In the genomic region with DNA sequence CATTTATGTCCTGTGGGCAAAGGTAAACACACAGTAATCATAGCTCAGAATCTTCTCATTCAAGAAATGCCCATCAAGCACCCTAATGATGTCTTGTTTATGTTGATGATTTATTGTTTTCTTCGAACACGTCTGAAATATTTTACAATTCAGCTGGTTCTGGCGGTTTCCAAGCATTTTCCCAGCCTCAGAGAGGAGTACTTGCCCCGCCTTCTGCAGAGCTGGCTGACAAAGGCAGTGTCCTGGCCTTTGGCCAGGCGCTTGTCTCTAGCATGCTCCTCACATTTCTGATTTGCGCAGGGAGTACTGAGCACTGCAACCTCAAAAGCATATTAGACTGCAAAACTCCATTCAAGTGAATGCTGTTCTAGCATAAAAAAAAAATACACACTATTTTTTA, we compare ENCODE assay signal across 10 cellular contexts.
DNase-seq lines count a peak whose midpoint lies in the region; ATAC-seq, FAIRE-seq and TF ChIP-seq lines count a peak whose summit lies in the region.
"Had no signal": no experiment of that assay in that cellular context is flagged by ENCODE, and none has a peak within 500 bp of the region (broad histone marks: within the 10 kb centered on the region; RNA-seq: fewer than 3 reads in every experiment).

No MANE protein-coding gene starts in this region.

- no peaks in the 10 kb centered on the region for H3K36me3 Mint-ChIP-seq in activated CD4-positive, alpha-beta T cell treated with anti-CD3 and anti-CD28 coated beads, Interleukin-2, amount 10 ng/mL, durations not matched to agents 7 days and 5 days (ENCODE audit: low read depth)
- no peaks in the 10 kb centered on the region for H3K36me3 Mint-ChIP-seq in stimulated activated effector memory CD8-positive, alpha-beta T cell treated with anti-CD3 and anti-CD28 coated beads, Interleukin-12 subunit alpha, Interleukin-12 subunit beta, amount 100 ng/mL, for 72 hours

- H3K4me1 ChIP-seq in endothelial cell of umbilical vein (ENCODE audit: control insufficient read depth, extremely low read depth, insufficient read depth, low read length) (no peaks in the 10 kb centered on the region), neuronal stem cell (ENCODE audit: control insufficient read depth in 2 of 2, insufficient read depth in 1 of 2, low read depth in 1 of 2, low read length in 2 of 2) (no peaks in the 10 kb centered on the region)
- H3K4me1 ChIP-seq: uterus had no signal

- H3K18ac ChIP-seq in neuronal stem cell (ENCODE audit: low read length): no peak overlapping the region

- CTCF ChIA-PET in endothelial cell of umbilical vein (lab: Charles Lee): interaction anchor here (1.1 kb wide), 1 partner anchor 14 kb away, joined by 4 read pairs; no protein-coding TSS in a partner anchor
- CTCF ChIA-PET in activated CD4-positive, alpha-beta T cell treated with anti-CD3 and anti-CD28 coated beads, Interleukin-2, amount 10 ng/mL, durations not matched to agents 7 days and 5 days (lab: Charles Lee): interaction anchor here (1.2 kb wide), 1 partner anchor 19 kb away, joined by 3 read pairs; no protein-coding TSS in a partner anchor

- dilution Hi-C loops in endothelial cell of umbilical vein (cut with MboI; ENCODE audit: extremely low pct_ligation_motif_present, low sequenced_read_pairs): no loop called here

- H2BK15ac ChIP-seq in neuronal stem cell (ENCODE audit: low read length): no peak overlapping the region

- H4K20me1 ChIP-seq in endothelial cell of umbilical vein (replicated peaks; ENCODE audit: control insufficient read depth, extremely low read depth, insufficient read depth, low read length): no peaks in the 10 kb centered on the region

- intact Hi-C loops in endothelial cell of umbilical vein (cut with micrococcal nuclease): no loop called here

- no peak overlapping the region for H3K4ac ChIP-seq in neuronal stem cell (ENCODE audit: low read length)

- H3K9me1 ChIP-seq in endothelial cell of umbilical vein (replicated peaks; ENCODE audit: control insufficient read depth, extremely low read depth, insufficient read depth, low read length): no peaks in the 10 kb centered on the region

- DNase-seq in EL (peak; percentile 17), NCI-H2227 (lab: John Stamatoyannopoulos, UW; ENCODE audit: unreplicated experiment) (peak; percentile 87), endothelial cell of umbilical vein (ENCODE audit: low read depth, low spot score) (peak; percentile 42), neuronal stem cell (ENCODE audit: low spot score) (peak; percentile 9), GOT3 (lab: John Stamatoyannopoulos, UW) (no peak)
- DNase-seq in stimulated activated CD4-positive, alpha-beta T cell treated with anti-CD3 and anti-CD28 coated beads, Interleukin-1b, Interleukin-23, amount 100 ng/mL, for 48 hours: no peak
- no peak for DNase-seq in activated CD4-positive, alpha-beta T cell treated with anti-CD3 and anti-CD28 coated beads, Interleukin-2, amount 10 ng/mL, durations not matched to agents 7 days and 5 days
- DNase-seq in stimulated activated effector memory CD8-positive, alpha-beta T cell treated with anti-CD3 and anti-CD28 coated beads, Interleukin-12 subunit alpha, Interleukin-12 subunit beta, amount 100 ng/mL, for 72 hours (ENCODE audit: low spot score in 2 of 2): no peak

- no peak for ATAC-seq in stimulated activated effector memory CD8-positive, alpha-beta T cell treated with anti-CD3 and anti-CD28 coated beads, Interleukin-12 subunit alpha, Interleukin-12 subunit beta, amount 100 ng/mL, for 72 hours

- H3K4me3 ChIP-seq in endothelial cell of umbilical vein (replicated peaks in 1 of 3; ENCODE audit: insufficient read depth in 1 of 3, low read depth in 1 of 3, low read length in 3 of 3) (no peak overlapping the region), neuronal stem cell (ENCODE audit: low read length in 2 of 2) (peak overlapping the region in 1 of 2 donors; percentile 27)
- H3K4me3 ChIP-seq: uterus had no signal

- no peak overlapping the region for H3K4me2 ChIP-seq in endothelial cell of umbilical vein (ENCODE audit: insufficient read depth, low read length)
- H3K4me2 ChIP-seq in neuronal stem cell (ENCODE audit: insufficient read depth, low read length, poor library complexity, severe bottlenecking): no peak overlapping the region

- H3K9me3 Mint-ChIP-seq in activated CD4-positive, alpha-beta T cell treated with anti-CD3 and anti-CD28 coated beads, Interleukin-2, amount 10 ng/mL, durations not matched to agents 7 days and 5 days: no peaks in the 10 kb centered on the region
- peaks cover 28% of the 10 kb centered on the region for H3K9me3 Mint-ChIP-seq in stimulated activated effector memory CD8-positive, alpha-beta T cell treated with anti-CD3 and anti-CD28 coated beads, Interleukin-12 subunit alpha, Interleukin-12 subunit beta, amount 100 ng/mL, for 72 hours

- H3K79me1 ChIP-seq in neuronal stem cell (ENCODE audit: low read depth, low read length): no peaks in the 10 kb centered on the region

- TF ChIP-seq CTCF in endothelial cell of umbilical vein (IDR thresholded peaks at IDR 0.05; ENCODE audit: extremely low read depth in 1 of 2, insufficient read depth in 1 of 2, low read depth in 1 of 2, low read length in 2 of 2): no peak

- H3K36me3 ChIP-seq in endothelial cell of umbilical vein (ENCODE audit: control insufficient read depth in 2 of 2, extremely low read depth in 1 of 2, insufficient read depth in 2 of 2, low read length in 2 of 2): no peaks in the 10 kb centered on the region
- H3K36me3 ChIP-seq in neuronal stem cell (replicated peaks in 1 of 2; ENCODE audit: control insufficient read depth in 2 of 2, insufficient read depth in 2 of 2, low read length in 2 of 2): no peaks in the 10 kb centered on the region
- H3K36me3 ChIP-seq: neutrophil, uterus had no signal

- H3K27ac ChIP-seq in endothelial cell of umbilical vein (ENCODE audit: insufficient read depth, low read depth, low read length) (no peak overlapping the region), neuronal stem cell (replicated peaks; ENCODE audit: low read length) (no peak overlapping the region)
- H3K27ac ChIP-seq: neutrophil, uterus had no signal

- no peaks in the 10 kb centered on the region for H3K4me1 Mint-ChIP-seq in activated CD4-positive, alpha-beta T cell treated with anti-CD3 and anti-CD28 coated beads, Interleukin-2, amount 10 ng/mL, durations not matched to agents 7 days and 5 days
- no peaks in the 10 kb centered on the region for H3K4me1 Mint-ChIP-seq in stimulated activated effector memory CD8-positive, alpha-beta T cell treated with anti-CD3 and anti-CD28 coated beads, Interleukin-12 subunit alpha, Interleukin-12 subunit beta, amount 100 ng/mL, for 72 hours

- H3K4me3 Mint-ChIP-seq in activated CD4-positive, alpha-beta T cell treated with anti-CD3 and anti-CD28 coated beads, Interleukin-2, amount 10 ng/mL, durations not matched to agents 7 days and 5 days: no peak overlapping the region
- no peak overlapping the region for H3K4me3 Mint-ChIP-seq in stimulated activated effector memory CD8-positive, alpha-beta T cell treated with anti-CD3 and anti-CD28 coated beads, Interleukin-12 subunit alpha, Interleukin-12 subunit beta, amount 100 ng/mL, for 72 hours

- H2AFZ ChIP-seq in endothelial cell of umbilical vein (ENCODE audit: low read depth, low read length): peak overlapping the region; percentile 28
- H2AFZ ChIP-seq in neuronal stem cell (ENCODE audit: low read length): peak overlapping the region; percentile 89

- H3K79me2 ChIP-seq in endothelial cell of umbilical vein (ENCODE audit: control insufficient read depth, insufficient read depth, low read length): no peaks in the 10 kb centered on the region

- H3K9me3 ChIP-seq in endothelial cell of umbilical vein (replicated peaks; ENCODE audit: control insufficient read depth, insufficient read depth, low read length) (no peaks in the 10 kb centered on the region), neuronal stem cell (replicated peaks in 1 of 2; ENCODE audit: control insufficient read depth in 2 of 2, insufficient read depth in 1 of 2, low read depth in 1 of 2, low read length in 2 of 2) (no peaks in the 10 kb centered on the region)
- H3K9me3 ChIP-seq: neutrophil, uterus had no signal

- no peak overlapping the region for H4K8ac ChIP-seq in neuronal stem cell (ENCODE audit: low read depth, low read length)

- POLR2A ChIA-PET in endothelial cell of umbilical vein (lab: Charles Lee): no interaction called here
- POLR2A ChIA-PET in activated CD4-positive, alpha-beta T cell treated with anti-CD3 and anti-CD28 coated beads, Interleukin-2, amount 10 ng/mL, durations not matched to agents 7 days and 5 days (lab: Charles Lee): no interaction called here

- no peak overlapping the region for H2BK12ac ChIP-seq in neuronal stem cell (ENCODE audit: low read length)

- no TSS peak for BruUV-seq in endothelial cell of umbilical vein (replicated peaks; lab: Mats Ljungman, UMichigan)

- no peak overlapping the region for H3K14ac ChIP-seq in neuronal stem cell (ENCODE audit: low read length)

- FAIRE-seq in endothelial cell of umbilical vein (lab: Jason Lieb, UNC): no peak

- TF ChIP-seq POLR2A in endothelial cell of umbilical vein (IDR thresholded peaks at IDR 0.05; ENCODE audit: low read depth, low read length): no peak

- WGBS in neuronal stem cell (ENCODE audit: extremely low coverage in 2 of 2, insufficient read length in 2 of 2, insufficient replicate concordance in 1 of 2), 2 donors: no CpG with 5 or more reads among the region's 6 CpGs

- H3K9ac ChIP-seq in endothelial cell of umbilical vein (replicated peaks; ENCODE audit: extremely low read depth, insufficient read depth, low read length): no peak overlapping the region
- H3K9ac ChIP-seq in neuronal stem cell (ENCODE audit: low read depth, low read length, poor library complexity): no peak overlapping the region

- H4K91ac ChIP-seq in neuronal stem cell (ENCODE audit: low read depth, low read length, poor library complexity): no peak overlapping the region

- H3K23ac ChIP-seq in neuronal stem cell (ENCODE audit: low read depth, low read length, poor library complexity): no peak overlapping the region

- H3K27me3 ChIP-seq in endothelial cell of umbilical vein (ENCODE audit: control insufficient read depth in 2 of 2, insufficient read depth in 2 of 2, low read length in 2 of 2) (no peaks in the 10 kb centered on the region), neuronal stem cell (ENCODE audit: control insufficient read depth in 3 of 3, insufficient read depth in 3 of 3, low read depth in 1 of 3, low read length in 3 of 3) (no peaks in the 10 kb centered on the region)
- H3K27me3 ChIP-seq: neutrophil, uterus had no signal

- H3K27me3 Mint-ChIP-seq in activated CD4-positive, alpha-beta T cell treated with anti-CD3 and anti-CD28 coated beads, Interleukin-2, amount 10 ng/mL, durations not matched to agents 7 days and 5 days: no peaks in the 10 kb centered on the region

- H2BK5ac ChIP-seq in neuronal stem cell (ENCODE audit: low read length): no peak overlapping the region

- no peak overlapping the region for H2BK120ac ChIP-seq in neuronal stem cell (ENCODE audit: low read depth, low read length)

- H2AK5ac ChIP-seq in neuronal stem cell (ENCODE audit: low read depth, low read length): no peak overlapping the region

- H3K27ac Mint-ChIP-seq in activated CD4-positive, alpha-beta T cell treated with anti-CD3 and anti-CD28 coated beads, Interleukin-2, amount 10 ng/mL, durations not matched to agents 7 days and 5 days: no peak overlapping the region
- no peak overlapping the region for H3K27ac Mint-ChIP-seq in stimulated activated effector memory CD8-positive, alpha-beta T cell treated with anti-CD3 and anti-CD28 coated beads, Interleukin-12 subunit alpha, Interleukin-12 subunit beta, amount 100 ng/mL, for 72 hours

Comparison
In these comparisons a context has a peak if more than half of its experiments do, and no peak if none do; other contexts are left out.
1. DNase-seq: peak in EL (single experiment), NCI-H2227 (single experiment), endothelial cell of umbilical vein (single experiment) and neuronal stem cell (single experiment); none in GOT3 (single experiment), stimulated activated CD4-positive, alpha-beta T cell treated with anti-CD3 and anti-CD28 coated beads, Interleukin-1b, Interleukin-23, amount 100 ng/mL, for 48 hours (single experiment), activated CD4-positive, alpha-beta T cell treated with anti-CD3 and anti-CD28 coated beads, Interleukin-2, amount 10 ng/mL, durations not matched to agents 7 days and 5 days (single experiment) and stimulated activated effector memory CD8-positive, alpha-beta T cell treated with anti-CD3 and anti-CD28 coated beads, Interleukin-12 subunit alpha, Interleukin-12 subunit beta, amount 100 ng/mL, for 72 hours (0 of 2).